Comparison of ENCODE assay signal across 29 cellular contexts in the genomic region with DNA sequence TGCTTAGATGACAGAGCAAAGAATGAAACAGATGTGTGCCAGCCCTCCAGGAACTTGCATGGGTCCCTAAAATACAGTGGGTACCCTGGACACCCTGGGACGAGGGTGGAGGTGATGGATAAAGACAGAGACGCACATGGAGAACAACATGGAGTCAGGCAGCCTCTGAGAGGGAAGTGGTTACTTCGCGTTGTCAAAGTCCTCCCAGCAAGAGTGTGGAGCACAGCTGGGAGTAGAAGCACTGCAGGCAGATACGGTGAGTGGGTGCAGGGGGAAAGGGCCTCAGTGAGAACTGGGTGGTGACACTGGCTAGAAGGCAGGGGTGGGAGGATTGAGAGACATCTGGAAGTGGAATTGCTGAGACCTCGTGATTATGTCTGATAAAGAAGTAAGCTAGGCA.
"Had no signal": no experiment of that assay in that cellular context is flagged by ENCODE, and none has a peak within 500 bp of the region (broad histone marks: within the 10 kb centered on the region; RNA-seq: fewer than 3 reads in every experiment).

No MANE protein-coding gene starts in this region.

- FAIRE-seq: astrocyte, bronchial epithelial cell, endometrium, endothelial cell of umbilical vein, TTC549 had no signal

- H3K4me3 Mint-ChIP-seq: activated CD8-positive, alpha-beta T cell treated with anti-CD3 and anti-CD28 coated beads for 36 hours; activated naive CD8-positive, alpha-beta T cell; activated T-cell treated with anti-CD3 and anti-CD28 coated beads, Interleukin-2, amount 50 U/mL, for 4 hours; activated T-helper 17 cell treated with anti-CD3 and anti-CD28 coated beads, Interleukin-2, amount 50 U/mL, for 72 hours; central memory CD8-positive, alpha-beta T cell; dendritic cell treated with granulocyte-macrophage colony-stimulating factor and Interleukin-4, amounts not matched to agents 40 ng/mL and 50 ng/mL, for 4 days; WTC11 had no signal

- H3K36me3 Mint-ChIP-seq: activated naive CD8-positive, alpha-beta T cell had no signal

- H3K27ac Mint-ChIP-seq: activated CD8-positive, alpha-beta T cell treated with anti-CD3 and anti-CD28 coated beads for 36 hours; activated naive CD8-positive, alpha-beta T cell; activated T-helper 17 cell treated with anti-CD3 and anti-CD28 coated beads, Interleukin-2, amount 50 U/mL, for 72 hours; dendritic cell treated with granulocyte-macrophage colony-stimulating factor and Interleukin-4, amounts not matched to agents 40 ng/mL and 50 ng/mL, for 4 days; WTC11 had no signal

- H3K4me1 Mint-ChIP-seq: activated T-helper 17 cell treated with anti-CD3 and anti-CD28 coated beads, Interleukin-2, amount 50 U/mL, for 72 hours; central memory CD8-positive, alpha-beta T cell; WTC11 had no signal

- ATAC-seq: activated CD4-positive, CD25-positive, alpha-beta regulatory T cell treated with anti-CD3 and anti-CD28 coated beads, Interleukin-2, amount 50 U/mL, for 24 hours; activated CD8-positive, alpha-beta T cell treated with anti-CD3 and anti-CD28 coated beads for 36 hours; activated T-cell treated with anti-CD3 and anti-CD28 coated beads, Interleukin-2, amount 50 U/mL, for 4 hours; activated T-helper 17 cell treated with anti-CD3 and anti-CD28 coated beads, Interleukin-2, amount 50 U/mL, for 72 hours; gastroesophageal sphincter; WTC11 had no signal

- DNase-seq: activated CD4-positive, alpha-beta T cell treated with anti-CD3 and anti-CD28 coated beads for 48 hours; activated CD4-positive, alpha-beta T cell treated with anti-CD3 and anti-CD28 coated beads, Interleukin-2, amount 50 U/mL, for 1 hour; activated CD4-positive, alpha-beta T cell treated with anti-CD3 and anti-CD28 coated beads, Interleukin-2, amount 50 U/mL, for 48 hours; activated CD8-positive, alpha-beta memory T cell treated with anti-CD3 and anti-CD28 coated beads for 24 hours; activated CD8-positive, alpha-beta T cell treated with anti-CD3 and anti-CD28 coated beads for 36 hours; activated effector memory CD4-positive, alpha-beta T cell treated with Interleukin-2 at 50 U/mL for 16 hours; activated gamma-delta T cell treated with Interleukin-2 at 50 U/mL for 16 hours; activated naive CD4-positive, alpha-beta T cell treated with anti-CD3 and anti-CD28 coated beads, Interleukin-2, amount 50 U/mL, for 16 hours; activated naive CD4-positive, alpha-beta T cell treated with Interleukin-2 at 50 U/mL for 16 hours; activated T-cell treated with anti-CD3 and anti-CD28 coated beads, Interleukin-2, amount 50 U/mL, for 4 hours; amniotic stem cell; anterior cingulate cortex; brain microvascular endothelial cell; effector CD8-positive, alpha-beta T cell; esophagus squamous epithelium; foreskin melanocyte; T-helper 2 cell had no signal
